1 cellular context compared by ENCODE assay signal in genomic region chr5:93620487-93621339, GRCh38.
TF ChIP-seq lines count a peak whose summit lies in the region.

No MANE protein-coding gene starts in this region.

TF ChIP-seq in HepG2, 621 proteins besides CTCF, POLR2A, EP300 and RAD21 (continued from another document and continues in another):
- TF ChIP-seq AKNA (CRISPR knock-in tag; IDR thresholded peaks at IDR 0.05; ENCODE audit: borderline replicate concordance) (no peak), HOXA7 (CRISPR knock-in tag; IDR thresholded peaks at IDR 0.05) (no peak), TRIM22 (IDR thresholded peaks at IDR 0.05) (no peak), PHF20 (CRISPR knock-in tag; IDR thresholded peaks at IDR 0.05) (no peak), ISL2 (CRISPR knock-in tag; IDR thresholded peaks at IDR 0.05) (0 out of 2 replicates have a peak, but pooled peaks have one; percentile 37), TBX2 (CRISPR knock-in tag; IDR thresholded peaks at IDR 0.05; ENCODE audit: borderline replicate concordance) (peak; percentile 16; the same call in 1 of the 2 replicates), TFAP4 (IDR thresholded peaks at IDR 0.05; ENCODE audit: borderline replicate concordance, low read depth) (no peak), PRDM15 (CRISPR knock-in tag; IDR thresholded peaks at IDR 0.05) (no peak), MXD3 (CRISPR knock-in tag; IDR thresholded peaks at IDR 0.05) (no peak), ZNF280D (CRISPR knock-in tag; IDR thresholded peaks at IDR 0.05) (no peak; the same call in 1 of the 2 replicates), MED13 (CRISPR knock-in tag; IDR thresholded peaks at IDR 0.05) (no peak), MAF1 (CRISPR knock-in tag; IDR thresholded peaks at IDR 0.05; ENCODE audit: borderline replicate concordance) (peak; percentile 31; the same call in 1 of the 2 replicates), NFATC3 (CRISPR knock-in tag; IDR thresholded peaks at IDR 0.05) (no peak), RORA (CRISPR knock-in tag; IDR thresholded peaks at IDR 0.05) (no peak), NFE2 (CRISPR knock-in tag; IDR thresholded peaks at IDR 0.05) (no peak), TAF1 (CRISPR knock-in tag; IDR thresholded peaks at IDR 0.05) (peak; percentile 3; the same call in 1 of the 2 replicates), ZNF782 (CRISPR knock-in tag; IDR thresholded peaks at IDR 0.05; ENCODE audit: borderline replicate concordance) (no peak; the same call in 1 of the 2 replicates), AHDC1 (CRISPR knock-in tag; IDR thresholded peaks at IDR 0.05; ENCODE audit: borderline replicate concordance) (no peak), SNRNP70 (IDR thresholded peaks at IDR 0.05; ENCODE audit: low read depth, low read length) (no peak), HMG20A (CRISPR knock-in tag; IDR thresholded peaks at IDR 0.05; ENCODE audit: borderline replicate concordance) (no peak), ATF1 (CRISPR knock-in tag; IDR thresholded peaks at IDR 0.05) (no peak), NR2F2 (IDR thresholded peaks at IDR 0.05; ENCODE audit: borderline replicate concordance, low read depth) (no peak), ZNF281 (CRISPR knock-in tag; IDR thresholded peaks at IDR 0.05; ENCODE audit: borderline replicate concordance) (no peak), ZNF841 (CRISPR knock-in tag; IDR thresholded peaks at IDR 0.05; ENCODE audit: borderline replicate concordance) (no peak), THAP8 (CRISPR knock-in tag; IDR thresholded peaks at IDR 0.05; ENCODE audit: borderline replicate concordance) (no peak), SNAI1 (CRISPR knock-in tag; IDR thresholded peaks at IDR 0.05; ENCODE audit: borderline replicate concordance) (no peak), NR1H2 (CRISPR knock-in tag; IDR thresholded peaks at IDR 0.05; ENCODE audit: borderline replicate concordance, low read depth) (no peak), ZNF746 (CRISPR knock-in tag; IDR thresholded peaks at IDR 0.05) (no peak), MXD1 (CRISPR knock-in tag; IDR thresholded peaks at IDR 0.05) (no peak; the same call in none of the 2 replicates), ATF7-NPFF (CRISPR knock-in tag; IDR thresholded peaks at IDR 0.05; ENCODE audit: low read depth) (no peak)
